ENCODE assay signal across 18 cellular contexts in genomic region chr14:96538663-96539317, GRCh38. TPM values are rescaled to one million over a fixed set of nuclear protein-coding genes. Genes with fewer than 3 reads are reported as not detected.
A peak's percentile ranks its signal among the peaks of the same experiment; 100 is the strongest.
DNase-seq lines count a peak whose midpoint lies in the region; ATAC-seq, FAIRE-seq and TF ChIP-seq lines count a peak whose summit lies in the region.
"Had no signal": no experiment of that assay in that cellular context is flagged by ENCODE, and none has a peak within 500 bp of the region (broad histone marks: within the 10 kb centered on the region; RNA-seq: fewer than 3 reads in every experiment).

No MANE protein-coding gene starts in this region.

- no peak for ATAC-seq in activated CD8-positive, alpha-beta T cell treated with anti-CD3 and anti-CD28 coated beads for 36 hours
- no peak for ATAC-seq in activated CD8-positive, alpha-beta T cell treated with anti-CD3 and anti-CD28 coated beads, Interleukin-2, amount 10 ng/mL, durations not matched to agents 7 days and 5 days
- ATAC-seq in SK-N-SH treated with all-trans-retinoic acid at 6 μM for 48 hours (no peak), GM21737 (IDR thresholded peaks at IDR 0.05; ENCODE audit: unreplicated experiment) (no peak)

- no peaks in the 10 kb centered on the region for H4K20me1 ChIP-seq in hepatocyte (ENCODE audit: insufficient read depth, poor library complexity, severe bottlenecking)

- H3K4me3 ChIP-seq in hepatocyte, result no peak overlapping the region
- H3K4me3 ChIP-seq in small intestine (ENCODE audit: low read depth in 1 of 2, low read length in 2 of 2), result no peak overlapping the region
- H3K4me3 ChIP-seq: sigmoid colon had no signal

- peak overlapping the region; percentile 63 for H3K27ac Mint-ChIP-seq in activated CD8-positive, alpha-beta T cell treated with anti-CD3 and anti-CD28 coated beads for 36 hours
- H3K27ac Mint-ChIP-seq in activated CD8-positive, alpha-beta T cell treated with anti-CD3 and anti-CD28 coated beads, Interleukin-2, amount 10 ng/mL, durations not matched to agents 7 days and 5 days, result no peak overlapping the region
- H3K27ac Mint-ChIP-seq: CD4-positive, alpha-beta memory T cell; HFFc6 had no signal

- TF ChIP-seq CTCF in activated CD8-positive, alpha-beta T cell treated with anti-CD3 and anti-CD28 coated beads for 36 hours (IDR thresholded peaks at IDR 0.05), result no peak
- no peak for TF ChIP-seq CTCF in hepatocyte (IDR thresholded peaks at IDR 0.05; ENCODE audit: poor library complexity)

- intact Hi-C loops in activated CD8-positive, alpha-beta T cell treated with anti-CD3 and anti-CD28 coated beads for 36 hours (cut with micrococcal nuclease), result no loop called here

- no peak overlapping the region for H3K4me3 Mint-ChIP-seq in activated CD8-positive, alpha-beta T cell treated with anti-CD3 and anti-CD28 coated beads for 36 hours
- no peak overlapping the region for H3K4me3 Mint-ChIP-seq in activated CD8-positive, alpha-beta T cell treated with anti-CD3 and anti-CD28 coated beads, Interleukin-2, amount 10 ng/mL, durations not matched to agents 7 days and 5 days
- H3K4me3 Mint-ChIP-seq: CD4-positive, alpha-beta memory T cell; HFFc6 had no signal

- H2AFZ ChIP-seq in hepatocyte, result no peak overlapping the region

- H3K36me3 ChIP-seq in hepatocyte (replicated peaks; ENCODE audit: insufficient read depth, low read depth), result no peaks in the 10 kb centered on the region
- H3K36me3 ChIP-seq in small intestine (ENCODE audit: control insufficient read depth in 2 of 2, insufficient read depth in 2 of 2, low read length in 2 of 2), result peaks cover 0 to 5% of the 10 kb centered on the region in 2 donors

- H3K27ac ChIP-seq in hepatocyte (peak overlapping the region; percentile 26), small intestine (ENCODE audit: low read depth in 1 of 2, low read length in 1 of 2) (no peak overlapping the region)
- H3K27ac ChIP-seq: sigmoid colon had no signal

- H3K36me3 Mint-ChIP-seq in activated CD8-positive, alpha-beta T cell treated with anti-CD3 and anti-CD28 coated beads for 36 hours (ENCODE audit: low read depth), result peaks cover 25% of the 10 kb centered on the region
- H3K36me3 Mint-ChIP-seq in activated CD8-positive, alpha-beta T cell treated with anti-CD3 and anti-CD28 coated beads, Interleukin-2, amount 10 ng/mL, durations not matched to agents 7 days and 5 days (ENCODE audit: low read depth), result peaks cover 41% of the 10 kb centered on the region

- peak; percentile 44 for FAIRE-seq in small intestine (lab: Jason Lieb, UNC)

- WGBS in hepatocyte (ENCODE audit: low lambda C conversion rate, missing lambda C conversion rate), result 51% methylated on average over 2 of the region's 2 CpGs
- 14 to 65% (median 33%) methylated on average over 2 of the region's 2 CpGs for WGBS in small intestine, 3 donors

- no peaks in the 10 kb centered on the region for H3K9me3 Mint-ChIP-seq in activated CD8-positive, alpha-beta T cell treated with anti-CD3 and anti-CD28 coated beads for 36 hours
- H3K9me3 Mint-ChIP-seq in activated CD8-positive, alpha-beta T cell treated with anti-CD3 and anti-CD28 coated beads, Interleukin-2, amount 10 ng/mL, durations not matched to agents 7 days and 5 days (ENCODE audit: insufficient read depth), result no peaks in the 10 kb centered on the region
- H3K9me3 Mint-ChIP-seq: CD4-positive, alpha-beta memory T cell; HFFc6 had no signal

- H3K9me3 ChIP-seq in hepatocyte (ENCODE audit: low read depth) (no peaks in the 10 kb centered on the region), small intestine (ENCODE audit: control insufficient read depth, low read depth) (no peaks in the 10 kb centered on the region)
- H3K9me3 ChIP-seq: sigmoid colon had no signal

- no peaks in the 10 kb centered on the region for H3K27me3 Mint-ChIP-seq in activated CD8-positive, alpha-beta T cell treated with anti-CD3 and anti-CD28 coated beads for 36 hours
- H3K27me3 Mint-ChIP-seq in activated CD8-positive, alpha-beta T cell treated with anti-CD3 and anti-CD28 coated beads, Interleukin-2, amount 10 ng/mL, durations not matched to agents 7 days and 5 days (ENCODE audit: low read depth), result no peaks in the 10 kb centered on the region
- H3K27me3 Mint-ChIP-seq: CD4-positive, alpha-beta memory T cell had no signal

- no peak for DNase-seq in activated CD8-positive, alpha-beta T cell treated with anti-CD3 and anti-CD28 coated beads for 36 hours
- DNase-seq in activated CD8-positive, alpha-beta T cell treated with anti-CD3 and anti-CD28 coated beads, Interleukin-2, amount 10 ng/mL, durations not matched to agents 7 days and 5 days, result no peak
- DNase-seq in hepatocyte (ENCODE audit: low spot score) (no peak), small intestine (peak; percentile 13), NCI-H1930 (lab: John Stamatoyannopoulos, UW) (no peak)
- no peak for DNase-seq in activated CD4-positive, alpha-beta T cell treated with anti-CD3 and anti-CD28 coated beads, Interleukin-2, amount 50 U/mL, for 1 hour
- DNase-seq: activated CD4-positive, alpha-beta T cell treated with anti-CD3 and anti-CD28 coated beads for 48 hours; amniotic stem cell; CD4-positive, alpha-beta memory T cell; HFFc6; midbrain; MV-4-11; NCI-H82; occipital lobe; sigmoid colon; stimulated activated CD4-positive, alpha-beta T cell treated with anti-CD3 and anti-CD28 coated beads, Interleukin-4, amount 100 ng/mL, for 1 hour had no signal

- POLR2A ChIA-PET in activated CD8-positive, alpha-beta T cell treated with anti-CD3 and anti-CD28 coated beads for 36 hours (lab: Charles Lee), result interaction anchor here (0.8 to 1.3 kb wide), 2 partner anchors 36 to 37 kb away, joined by 3 to 4 read pairs; no protein-coding TSS in a partner anchor
- POLR2A ChIA-PET in activated CD8-positive, alpha-beta T cell treated with anti-CD3 and anti-CD28 coated beads, Interleukin-2, amount 10 ng/mL, durations not matched to agents 7 days and 5 days (lab: Charles Lee), result no interaction called here

- CTCF ChIA-PET in activated CD8-positive, alpha-beta T cell treated with anti-CD3 and anti-CD28 coated beads for 36 hours (lab: Charles Lee), result interaction anchor here (1.1 kb wide), 1 partner anchor 202 kb away, joined by 3 read pairs; no protein-coding TSS in a partner anchor
- CTCF ChIA-PET in activated CD8-positive, alpha-beta T cell treated with anti-CD3 and anti-CD28 coated beads, Interleukin-2, amount 10 ng/mL, durations not matched to agents 7 days and 5 days (lab: Charles Lee), result no interaction called here

- peaks cover 9% of the 10 kb centered on the region for H3K79me2 ChIP-seq in hepatocyte

- H3K4me1 Mint-ChIP-seq in activated CD8-positive, alpha-beta T cell treated with anti-CD3 and anti-CD28 coated beads for 36 hours (ENCODE audit: low read depth), result peaks cover 23% of the 10 kb centered on the region
- peaks cover 12% of the 10 kb centered on the region for H3K4me1 Mint-ChIP-seq in activated CD8-positive, alpha-beta T cell treated with anti-CD3 and anti-CD28 coated beads, Interleukin-2, amount 10 ng/mL, durations not matched to agents 7 days and 5 days (ENCODE audit: low read depth)

- peak overlapping the region; percentile 23 for H3K4me2 ChIP-seq in hepatocyte

- H3K27me3 ChIP-seq in hepatocyte, result no peaks in the 10 kb centered on the region
- H3K27me3 ChIP-seq in small intestine (ENCODE audit: control insufficient read depth in 2 of 2, insufficient read depth in 2 of 2, low read length in 2 of 2), result no peaks in the 10 kb centered on the region
- H3K27me3 ChIP-seq: sigmoid colon had no signal

- H3K9me2 ChIP-seq in hepatocyte (replicated peaks; ENCODE audit: insufficient read depth), result no peaks in the 10 kb centered on the region

- H3K4me1 ChIP-seq in hepatocyte (ENCODE audit: insufficient read depth) (no peaks in the 10 kb centered on the region), small intestine (ENCODE audit: control insufficient read depth in 2 of 2, insufficient read depth in 1 of 2, low read depth in 1 of 2, low read length in 1 of 2) (no peaks in the 10 kb centered on the region)
- H3K4me1 ChIP-seq: sigmoid colon had no signal

TF ChIP-seq in SK-N-SH treated with all-trans-retinoic acid at 6 μM for 48 hours, 23 proteins besides CTCF, POLR2A, EP300 and RAD21:
- TF ChIP-seq ISL1 (CRISPR knock-in tag; IDR thresholded peaks at IDR 0.05), result peak; percentile 8; the same call in 1 of the 2 replicates
- no peak for TF ChIP-seq ESRRG (CRISPR knock-in tag; IDR thresholded peaks at IDR 0.05)

RNA-seq across cellular contexts. Expression of gene PAPOLA, which starts 36.6 kb away (rescaled TPM):
- 100 to 1,000 TPM; 176 to 178 TPM for total RNA-seq in activated CD8-positive, alpha-beta T cell treated with anti-CD3 and anti-CD28 coated beads for 36 hours
- total RNA-seq in activated CD8-positive, alpha-beta T cell treated with anti-CD3 and anti-CD28 coated beads, Interleukin-2, amount 10 ng/mL, durations not matched to agents 7 days and 5 days, result 100 to 1,000 TPM; 163 to 166 TPM
- 149 and 151 TPM in 2 replicates for total RNA-seq in hepatocyte
- polyA plus RNA-seq in hepatocyte (91.9 and 97.7 TPM in 2 replicates), small intestine (10 to 100 TPM; 58.1 to 74.9 (median 73.2) TPM)
